1 cellular context compared by ENCODE assay signal in genomic region chr2:38262514-38262871, GRCh38.
TF ChIP-seq lines count a peak whose summit lies in the region.

No MANE protein-coding gene starts in this region.

TF ChIP-seq in GM12878, 131 proteins besides CTCF, POLR2A, EP300 and RAD21 (continued from another document):
- TF ChIP-seq TAF1 (IDR thresholded peaks at IDR 0.05; ENCODE audit: borderline replicate concordance, low read depth, low read length) (no peak), MEF2B (IDR thresholded peaks at IDR 0.05; ENCODE audit: partially characterized antibody, poor library complexity, severe bottlenecking) (no peak), CUX1 (IDR thresholded peaks at IDR 0.05; ENCODE audit: insufficient replicate concordance, low read depth, low read length) (no peak), FOXM1 (IDR thresholded peaks at IDR 0.05; ENCODE audit: low read depth, low read length) (no peak), HCFC1 (IDR thresholded peaks at IDR 0.05; ENCODE audit: low read length) (no peak), PAX5 (IDR thresholded peaks at IDR 0.05; ENCODE audit: borderline replicate concordance, low read depth, low read length) (no peak), BMI1 (IDR thresholded peaks at IDR 0.05; ENCODE audit: borderline replicate concordance) (no peak), RELA (IDR thresholded peaks at IDR 0.05; ENCODE audit: borderline replicate concordance, partially characterized antibody) (no peak), ZZZ3 (IDR thresholded peaks at IDR 0.05; ENCODE audit: control insufficient read depth, insufficient read length, low read depth) (no peak), PAX8 (IDR thresholded peaks at IDR 0.05) (no peak), ATF3 (IDR thresholded peaks at IDR 0.05; ENCODE audit: borderline replicate concordance, extremely low read depth, low read depth, low read length) (no peak)
TF ChIP-seq in GM12878: peak in this region for 0.
